In genomic region chr4:184292877-184293276, GRCh38 we compare ENCODE assay signal across 15 cellular contexts.
"Had no signal": no experiment of that assay in that cellular context is flagged by ENCODE, and none has a peak within 500 bp of the region (broad histone marks: within the 10 kb centered on the region; RNA-seq: fewer than 3 reads in every experiment).

No MANE protein-coding gene starts in this region.

- H3K27me3 ChIP-seq: left lung had no signal

- DNase-seq: activated CD4-positive, alpha-beta memory T cell treated with anti-CD3 and anti-CD28 coated beads, Interleukin-2, amount 10 ng/mL, durations not matched to agents 7 days and 5 days; activated CD4-positive, CD25-positive, alpha-beta regulatory T cell treated with anti-CD3 and anti-CD28 coated beads, Interleukin-2, amount 50 U/mL, for 72 hours; activated naive CD4-positive, alpha-beta T cell treated with anti-CD3 and anti-CD28 coated beads, Interleukin-2, amount 10 ng/mL, durations not matched to agents 7 days and 5 days; activated T-cell treated with anti-CD3 and anti-CD28 coated beads, Interleukin-2, amount 50 U/mL, for 24 hours; islet precursor cell; occipital lobe; right cardiac atrium; stimulated activated CD4-positive, alpha-beta T cell treated with anti-CD3 and anti-CD28 coated beads, Interleukin-4, amount 100 ng/mL, for 24 hours; stimulated activated naive CD4-positive, alpha-beta T cell had no signal

- ATAC-seq: esophagus mucosa had no signal

- H3K4me3 ChIP-seq: left lung, prostate gland had no signal

- H3K9me3 ChIP-seq: prostate gland had no signal

- H3K4me1 ChIP-seq: prostate gland had no signal

- FAIRE-seq: astrocyte, endometrium, small intestine had no signal

- H3K36me3 ChIP-seq: left lung, prostate gland had no signal
